Comparison of ENCODE assay signal across 1 cellular context in genomic region chr15:63112871-63113270, GRCh38.
TF ChIP-seq lines count a peak whose summit lies in the region.

No MANE protein-coding gene starts in this region.

TF ChIP-seq in K562, 482 proteins besides CTCF, POLR2A, EP300 and RAD21 (continued from another document and continues in another):
- TF ChIP-seq, protein P1, sequence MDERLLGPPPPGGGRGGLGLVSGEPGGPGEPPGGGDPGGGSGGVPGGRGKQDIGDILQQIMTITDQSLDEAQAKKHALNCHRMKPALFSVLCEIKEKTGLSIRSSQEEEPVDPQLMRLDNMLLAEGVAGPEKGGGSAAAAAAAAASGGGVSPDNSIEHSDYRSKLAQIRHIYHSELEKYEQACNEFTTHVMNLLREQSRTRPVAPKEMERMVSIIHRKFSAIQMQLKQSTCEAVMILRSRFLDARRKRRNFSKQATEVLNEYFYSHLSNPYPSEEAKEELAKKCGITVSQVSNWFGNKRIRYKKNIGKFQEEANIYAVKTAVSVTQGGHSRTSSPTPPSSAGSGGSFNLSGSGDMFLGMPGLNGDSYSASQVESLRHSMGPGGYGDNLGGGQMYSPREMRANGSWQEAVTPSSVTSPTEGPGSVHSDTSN (CRISPR knock-in tag; IDR thresholded peaks at IDR 0.05; ENCODE audit: low read depth): no peak
- TF ChIP-seq, protein P1 (tag; conservative IDR thresholded peaks at IDR 0.05; ENCODE audit: low read depth): peak; percentile 45; the same call in 1 of the 2 replicates
- no peak for TF ChIP-seq TCF7L2 (IDR thresholded peaks at IDR 0.05; ENCODE audit: low read depth, low read length)
- peak; percentile 80 for TF ChIP-seq ZNF384 (IDR thresholded peaks at IDR 0.05; ENCODE audit: low read depth, low read length)
- peak; percentile 47; the same call in 1 of the 2 replicates for TF ChIP-seq MAFK (IDR thresholded peaks at IDR 0.05; ENCODE audit: low read length)
- TF ChIP-seq SRF (CRISPR knock-in tag; IDR thresholded peaks at IDR 0.05): no peak
- TF ChIP-seq, protein P2, sequence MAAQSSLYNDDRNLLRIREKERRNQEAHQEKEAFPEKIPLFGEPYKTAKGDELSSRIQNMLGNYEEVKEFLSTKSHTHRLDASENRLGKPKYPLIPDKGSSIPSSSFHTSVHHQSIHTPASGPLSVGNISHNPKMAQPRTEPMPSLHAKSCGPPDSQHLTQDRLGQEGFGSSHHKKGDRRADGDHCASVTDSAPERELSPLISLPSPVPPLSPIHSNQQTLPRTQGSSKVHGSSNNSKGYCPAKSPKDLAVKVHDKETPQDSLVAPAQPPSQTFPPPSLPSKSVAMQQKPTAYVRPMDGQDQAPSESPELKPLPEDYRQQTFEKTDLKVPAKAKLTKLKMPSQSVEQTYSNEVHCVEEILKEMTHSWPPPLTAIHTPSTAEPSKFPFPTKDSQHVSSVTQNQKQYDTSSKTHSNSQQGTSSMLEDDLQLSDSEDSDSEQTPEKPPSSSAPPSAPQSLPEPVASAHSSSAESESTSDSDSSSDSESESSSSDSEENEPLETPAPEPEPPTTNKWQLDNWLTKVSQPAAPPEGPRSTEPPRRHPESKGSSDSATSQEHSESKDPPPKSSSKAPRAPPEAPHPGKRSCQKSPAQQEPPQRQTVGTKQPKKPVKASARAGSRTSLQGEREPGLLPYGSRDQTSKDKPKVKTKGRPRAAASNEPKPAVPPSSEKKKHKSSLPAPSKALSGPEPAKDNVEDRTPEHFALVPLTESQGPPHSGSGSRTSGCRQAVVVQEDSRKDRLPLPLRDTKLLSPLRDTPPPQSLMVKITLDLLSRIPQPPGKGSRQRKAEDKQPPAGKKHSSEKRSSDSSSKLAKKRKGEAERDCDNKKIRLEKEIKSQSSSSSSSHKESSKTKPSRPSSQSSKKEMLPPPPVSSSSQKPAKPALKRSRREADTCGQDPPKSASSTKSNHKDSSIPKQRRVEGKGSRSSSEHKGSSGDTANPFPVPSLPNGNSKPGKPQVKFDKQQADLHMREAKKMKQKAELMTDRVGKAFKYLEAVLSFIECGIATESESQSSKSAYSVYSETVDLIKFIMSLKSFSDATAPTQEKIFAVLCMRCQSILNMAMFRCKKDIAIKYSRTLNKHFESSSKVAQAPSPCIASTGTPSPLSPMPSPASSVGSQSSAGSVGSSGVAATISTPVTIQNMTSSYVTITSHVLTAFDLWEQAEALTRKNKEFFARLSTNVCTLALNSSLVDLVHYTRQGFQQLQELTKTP (IDR thresholded peaks at IDR 0.05; ENCODE audit: low read depth in 1 of 2, partially characterized antibody in 2 of 2): no peak
- no peak for TF ChIP-seq ZNF79 (CRISPR knock-in tag; IDR thresholded peaks at IDR 0.05; ENCODE audit: low read depth)
- no peak for TF ChIP-seq HLTF (IDR thresholded peaks at IDR 0.05)
- no peak for TF ChIP-seq GATA2 (CRISPR knock-in tag; IDR thresholded peaks at IDR 0.05)
- TF ChIP-seq ZBTB8A (IDR thresholded peaks at IDR 0.05; ENCODE audit: partially characterized antibody): no peak
- TF ChIP-seq SMAD1 (IDR thresholded peaks at IDR 0.05; ENCODE audit: low read depth, low read length, partially characterized antibody): no peak
- no peak for TF ChIP-seq NCOA1 (IDR thresholded peaks at IDR 0.05; ENCODE audit: low read depth)
- no peak for TF ChIP-seq SRSF3 (IDR thresholded peaks at IDR 0.05; ENCODE audit: insufficient read depth, low read length)
- TF ChIP-seq MYC (IDR thresholded peaks at IDR 0.05; ENCODE audit: low read depth, low read length): no peak
- no peak for TF ChIP-seq MYC (CRISPR knock-in tag; IDR thresholded peaks at IDR 0.05; ENCODE audit: borderline replicate concordance, low read depth)
- no peak for TF ChIP-seq ZNF740 (CRISPR knock-in tag; IDR thresholded peaks at IDR 0.05)
- no peak for TF ChIP-seq ZNF740 (tag; IDR thresholded peaks at IDR 0.05)
- TF ChIP-seq, protein P3, sequence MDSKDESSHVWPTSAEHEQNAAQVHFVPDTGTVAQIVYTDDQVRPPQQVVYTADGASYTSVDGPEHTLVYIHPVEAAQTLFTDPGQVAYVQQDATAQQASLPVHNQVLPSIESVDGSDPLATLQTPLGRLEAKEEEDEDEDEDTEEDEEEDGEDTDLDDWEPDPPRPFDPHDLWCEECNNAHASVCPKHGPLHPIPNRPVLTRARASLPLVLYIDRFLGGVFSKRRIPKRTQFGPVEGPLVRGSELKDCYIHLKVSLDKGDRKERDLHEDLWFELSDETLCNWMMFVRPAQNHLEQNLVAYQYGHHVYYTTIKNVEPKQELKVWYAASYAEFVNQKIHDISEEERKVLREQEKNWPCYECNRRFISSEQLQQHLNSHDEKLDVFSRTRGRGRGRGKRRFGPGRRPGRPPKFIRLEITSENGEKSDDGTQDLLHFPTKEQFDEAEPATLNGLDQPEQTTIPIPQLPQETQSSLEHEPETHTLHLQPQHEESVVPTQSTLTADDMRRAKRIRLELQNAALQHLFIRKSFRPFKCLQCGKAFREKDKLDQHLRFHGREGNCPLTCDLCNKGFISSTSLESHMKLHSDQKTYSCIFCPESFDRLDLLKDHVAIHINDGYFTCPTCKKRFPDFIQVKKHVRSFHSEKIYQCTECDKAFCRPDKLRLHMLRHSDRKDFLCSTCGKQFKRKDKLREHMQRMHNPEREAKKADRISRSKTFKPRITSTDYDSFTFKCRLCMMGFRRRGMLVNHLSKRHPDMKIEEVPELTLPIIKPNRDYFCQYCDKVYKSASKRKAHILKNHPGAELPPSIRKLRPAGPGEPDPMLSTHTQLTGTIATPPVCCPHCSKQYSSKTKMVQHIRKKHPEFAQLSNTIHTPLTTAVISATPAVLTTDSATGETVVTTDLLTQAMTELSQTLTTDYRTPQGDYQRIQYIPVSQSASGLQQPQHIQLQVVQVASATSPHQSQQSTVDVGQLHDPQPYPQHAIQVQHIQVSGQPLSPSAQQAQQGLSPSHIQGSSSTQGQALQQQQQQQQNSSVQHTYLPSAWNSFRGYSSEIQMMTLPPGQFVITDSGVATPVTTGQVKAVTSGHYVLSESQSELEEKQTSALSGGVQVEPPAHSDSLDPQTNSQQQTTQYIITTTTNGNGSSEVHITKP (IDR thresholded peaks at IDR 0.05; ENCODE audit: partially characterized antibody): peak; percentile 91
- TF ChIP-seq ZNF41 (CRISPR knock-in tag; conservative IDR thresholded peaks at IDR 0.05): no peak
- no peak for TF ChIP-seq HMBOX1 (IDR thresholded peaks at IDR 0.05)
- no peak for TF ChIP-seq BRD4 (IDR thresholded peaks at IDR 0.05)
- TF ChIP-seq ZFP30 (CRISPR knock-in tag; IDR thresholded peaks at IDR 0.05; ENCODE audit: borderline replicate concordance): no peak
- no peak for TF ChIP-seq XRCC4 (IDR thresholded peaks at IDR 0.05; ENCODE audit: extremely low read depth, insufficient read depth, insufficient read length)
- TF ChIP-seq RCOR1 (IDR thresholded peaks at IDR 0.05; ENCODE audit: borderline replicate concordance in 1 of 2, low read depth in 2 of 2, low read length in 2 of 2): peak in 1 of 2 experiments; percentile 57; a peak in 1 of 4 replicates
- TF ChIP-seq ZNF785 (CRISPR knock-in tag; IDR thresholded peaks at IDR 0.05): no peak
- no peak for TF ChIP-seq ZNF224 (CRISPR knock-in tag; IDR thresholded peaks at IDR 0.05)
- 0 out of 2 replicates have a peak, but pooled peaks have one; percentile 14 for TF ChIP-seq PHF21A (IDR thresholded peaks at IDR 0.05; ENCODE audit: borderline replicate concordance, low read depth)
- no peak for TF ChIP-seq GATAD2A (IDR thresholded peaks at IDR 0.05)
- no peak for TF ChIP-seq ZNF3 (CRISPR knock-in tag; IDR thresholded peaks at IDR 0.05)
- no peak for TF ChIP-seq CBFB (CRISPR knock-in tag; IDR thresholded peaks at IDR 0.05)
- no peak for TF ChIP-seq BDP1 (IDR thresholded peaks at IDR 0.05; ENCODE audit: insufficient read depth, insufficient read length)
- TF ChIP-seq ATF7 (IDR thresholded peaks at IDR 0.05): peak; percentile 57; the same call in 1 of the 2 replicates
- TF ChIP-seq U2AF2 (optimal IDR thresholded peaks at IDR 0.05; ENCODE audit: low read depth, low read length): no peak
- no peak for TF ChIP-seq ZNF75A (CRISPR knock-in tag; IDR thresholded peaks at IDR 0.05)
- peak; percentile 54 for TF ChIP-seq ATF3 (IDR thresholded peaks at IDR 0.05)
- TF ChIP-seq ATF3 (CRISPR knock-in tag; conservative IDR thresholded peaks at IDR 0.05): no peak
- TF ChIP-seq ZBTB1 (CRISPR knock-in tag; IDR thresholded peaks at IDR 0.05; ENCODE audit: borderline replicate concordance, low read depth): no peak
- no peak for TF ChIP-seq HDAC3 (IDR thresholded peaks at IDR 0.05; ENCODE audit: borderline replicate concordance, partially characterized antibody)
- TF ChIP-seq, protein P4, sequence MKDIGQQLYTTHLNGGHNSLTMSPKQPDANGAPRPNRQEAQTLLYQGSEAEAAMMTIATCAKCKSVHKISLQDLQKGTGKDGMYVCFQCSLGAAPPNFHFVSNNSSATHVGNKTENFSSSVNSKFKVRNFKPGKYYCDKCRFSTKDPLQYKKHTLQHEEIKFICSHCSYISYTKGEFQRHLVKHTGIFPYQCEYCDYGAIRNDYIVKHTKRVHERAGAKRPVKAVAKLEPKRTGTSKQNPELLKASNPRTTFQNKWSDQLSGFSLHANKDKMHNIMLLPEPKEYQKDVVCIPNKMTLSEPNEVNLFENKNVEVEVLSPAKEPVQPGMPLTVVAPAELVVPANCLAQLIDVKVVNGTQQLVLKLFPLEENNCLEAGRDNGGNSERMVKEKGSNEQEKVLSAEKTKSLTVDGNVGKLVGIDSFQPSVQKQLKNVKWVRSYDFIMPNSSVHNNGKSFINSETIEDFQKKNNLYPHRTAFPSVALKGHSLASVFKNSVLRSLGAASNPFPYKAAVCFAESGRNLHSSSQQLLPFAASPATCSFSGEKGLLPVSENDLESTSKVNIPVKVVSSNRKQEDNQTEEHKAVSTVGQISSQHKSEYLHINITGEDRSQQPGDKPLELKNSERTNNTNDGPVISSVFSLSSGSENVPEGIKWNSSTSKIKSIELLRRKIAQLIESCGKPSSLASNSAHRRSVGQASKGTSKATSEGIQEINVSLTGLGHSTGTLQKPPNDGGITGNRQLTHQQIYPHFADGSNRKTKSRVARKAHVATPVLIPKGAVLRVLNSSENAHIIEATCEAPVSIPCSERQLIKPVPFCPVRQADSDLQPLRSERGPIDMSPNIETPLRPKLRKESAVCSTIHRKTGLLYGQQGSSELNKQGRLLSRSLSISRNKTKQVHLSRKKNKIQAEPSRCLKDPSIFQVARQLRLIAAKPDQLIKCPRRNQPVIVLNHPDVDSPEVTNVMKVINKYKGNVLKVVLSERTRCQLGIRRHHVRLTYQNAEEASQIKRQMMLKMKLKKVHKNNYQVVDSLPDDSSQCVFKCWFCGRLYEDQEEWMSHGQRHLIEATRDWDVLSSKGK (CRISPR knock-in tag; IDR thresholded peaks at IDR 0.05): no peak
- peak; percentile 73 to 77 for TF ChIP-seq KDM1A (IDR thresholded peaks at IDR 0.05)
- TF ChIP-seq YBX1 (IDR thresholded peaks at IDR 0.05): no peak
- no peak for TF ChIP-seq ZNF174 (CRISPR knock-in tag; IDR thresholded peaks at IDR 0.05)
- TF ChIP-seq, protein P5, sequence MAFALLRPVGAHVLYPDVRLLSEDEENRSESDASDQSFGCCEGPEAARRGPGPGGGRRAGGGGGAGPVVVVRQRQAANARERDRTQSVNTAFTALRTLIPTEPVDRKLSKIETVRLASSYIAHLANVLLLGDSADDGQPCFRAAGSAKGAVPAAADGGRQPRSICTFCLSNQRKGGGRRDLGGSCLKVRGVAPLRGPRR (CRISPR knock-in tag; IDR thresholded peaks at IDR 0.05): no peak
- peak; percentile 89 for TF ChIP-seq NFE2 (IDR thresholded peaks at IDR 0.05; ENCODE audit: low read depth)
- no peak for TF ChIP-seq ZFP1 (CRISPR knock-in tag; IDR thresholded peaks at IDR 0.05)
- TF ChIP-seq SOX6 (IDR thresholded peaks at IDR 0.05): peak; percentile 62; the same call in 1 of the 2 replicates
- TF ChIP-seq, protein P6, sequence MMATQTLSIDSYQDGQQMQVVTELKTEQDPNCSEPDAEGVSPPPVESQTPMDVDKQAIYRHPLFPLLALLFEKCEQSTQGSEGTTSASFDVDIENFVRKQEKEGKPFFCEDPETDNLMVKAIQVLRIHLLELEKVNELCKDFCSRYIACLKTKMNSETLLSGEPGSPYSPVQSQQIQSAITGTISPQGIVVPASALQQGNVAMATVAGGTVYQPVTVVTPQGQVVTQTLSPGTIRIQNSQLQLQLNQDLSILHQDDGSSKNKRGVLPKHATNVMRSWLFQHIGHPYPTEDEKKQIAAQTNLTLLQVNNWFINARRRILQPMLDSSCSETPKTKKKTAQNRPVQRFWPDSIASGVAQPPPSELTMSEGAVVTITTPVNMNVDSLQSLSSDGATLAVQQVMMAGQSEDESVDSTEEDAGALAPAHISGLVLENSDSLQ (IDR thresholded peaks at IDR 0.05): peak; percentile 63
